Comparison of ENCODE assay signal across 7 cellular contexts in genomic region chr10:46992794-46993552, GRCh38.
DNase-seq lines count a peak whose midpoint lies in the region; ATAC-seq and TF ChIP-seq lines count a peak whose summit lies in the region.

No MANE protein-coding gene starts in this region.

- peaks cover 8% of the 10 kb centered on the region for H3K9me3 Mint-ChIP-seq in chondrocyte (ENCODE audit: low read depth)

- DNase-seq in NCI-H748 treated with DMSO at 0.1 percent for 48 hours (lab: John Stamatoyannopoulos, UW): peak; percentile 1
- DNase-seq in chondrocyte (ENCODE audit: low spot score): no peak
- DNase-seq in medulla oblongata (ENCODE audit: extremely low spot score): peak; percentile 75
- no peak for DNase-seq in T-helper 1 cell
- DNase-seq in NCI-H1417 treated with DMSO at 0.1 percent for 48 hours (lab: John Stamatoyannopoulos, UW): no peak

- H3K36me3 Mint-ChIP-seq in chondrocyte (ENCODE audit: low read depth): peaks cover 4% of the 10 kb centered on the region

- peak; percentile 70 for TF ChIP-seq CTCF in chondrocyte (IDR thresholded peaks at IDR 0.05)

- no peak overlapping the region for H3K4me3 Mint-ChIP-seq in chondrocyte (ENCODE audit: unreplicated experiment)

- no peak overlapping the region for H3K27ac Mint-ChIP-seq in chondrocyte (ENCODE audit: unreplicated experiment)

- peaks cover 4% of the 10 kb centered on the region for H3K27me3 Mint-ChIP-seq in chondrocyte (ENCODE audit: low read depth)

- ATAC-seq in GM21360 (IDR thresholded peaks at IDR 0.05; ENCODE audit: unreplicated experiment) (peak; percentile 35), GM18858 (IDR thresholded peaks at IDR 0.05; ENCODE audit: unreplicated experiment) (no peak)

- no peaks in the 10 kb centered on the region for H3K4me1 Mint-ChIP-seq in chondrocyte (ENCODE audit: low read depth)

Comparison
In these comparisons a context has a peak if more than half of its experiments do, and no peak if none do; other contexts are left out.
1. DNase-seq: peak in NCI-H748 treated with DMSO at 0.1 percent for 48 hours (single experiment) and medulla oblongata (single experiment); none in chondrocyte (single experiment), T-helper 1 cell (0 of 5) and NCI-H1417 treated with DMSO at 0.1 percent for 48 hours (single experiment).